24 cellular contexts compared by ENCODE assay signal in genomic region chr7:80362677-80363076, GRCh38.
DNase-seq lines count a peak whose midpoint lies in the region; ATAC-seq, FAIRE-seq and TF ChIP-seq lines count a peak whose summit lies in the region.
"Had no signal": no experiment of that assay in that cellular context is flagged by ENCODE, and none has a peak within 500 bp of the region (broad histone marks: within the 10 kb centered on the region; RNA-seq: fewer than 3 reads in every experiment).

No MANE protein-coding gene starts in this region.

- 76% methylated on average over 2 of the region's 2 CpGs for WGBS in A549 (ENCODE audit: missing lambda C conversion rate)
- 78 to 82% methylated on average over 2 of the region's 2 CpGs for WGBS in GM23248 (ENCODE audit: low coverage in 1 of 2, low lambda C conversion rate in 2 of 2, missing lambda C conversion rate in 2 of 2), 2 experiments
- WGBS in trophoblast cell (ENCODE audit: extremely low coverage, insufficient coverage, insufficient read length) = 100% methylated on average over 1 of the region's 2 CpGs

- H3K4me2 ChIP-seq in A549 (peak overlapping the region; percentile 34), GM23248 (ENCODE audit: unreplicated experiment) (no peak overlapping the region), PC-3 (ENCODE audit: low read length) (peak overlapping the region; percentile 66), trophoblast cell (ENCODE audit: low read length) (no peak overlapping the region)
- H3K4me2 ChIP-seq: BLaER1 treated with 17β-estradiol and CSF1 and Interleukin-3, amounts not matched to agents 10 nM and 100 nM; KMS-11 had no signal

- no peak for ATAC-seq in A549
- peak; percentile 67 for ATAC-seq in PC-3

- H3K9me2 ChIP-seq in GM23248 (ENCODE audit: insufficient read depth) (no peaks in the 10 kb centered on the region), PC-3 (replicated peaks; ENCODE audit: low read length) (no peaks in the 10 kb centered on the region)

- CTCF ChIA-PET in A549 (lab: Yijun Ruan, JAX) (no interaction called here), PC-3 (lab: Charles Lee) (interaction anchor here (0.6 to 1.0 kb wide), 2 partner anchors 226 to 229 kb away, joined by 3 to 4 read pairs; no protein-coding TSS in a partner anchor)

- H3K27me3 ChIP-seq in GM23248 (replicated peaks; ENCODE audit: insufficient read depth) = no peaks in the 10 kb centered on the region
- no peaks in the 10 kb centered on the region for H3K27me3 ChIP-seq in PC-3 (ENCODE audit: low read length)
- no peaks in the 10 kb centered on the region for H3K27me3 ChIP-seq in HAP-1 (ENCODE audit: low read depth)
- H3K27me3 ChIP-seq in trophoblast cell (ENCODE audit: insufficient read depth, low read length) = no peaks in the 10 kb centered on the region
- H3K27me3 ChIP-seq: BLaER1 treated with 17β-estradiol and CSF1 and Interleukin-3, amounts not matched to agents 10 nM and 100 nM; Peyer's patch had no signal

- H3K4me1 ChIP-seq in A549 (peaks cover 13% of the 10 kb centered on the region), GM23248 (ENCODE audit: insufficient read depth) (peaks cover 14% of the 10 kb centered on the region), PC-3 (ENCODE audit: insufficient read depth, low read length) (peaks cover 29% of the 10 kb centered on the region), HAP-1 (peaks cover 14% of the 10 kb centered on the region), trophoblast cell (ENCODE audit: control insufficient read depth in 1 of 2, insufficient read depth in 2 of 2, low read length in 2 of 2) (no peaks in the 10 kb centered on the region)
- H3K4me1 ChIP-seq: BLaER1 treated with 17β-estradiol and CSF1 and Interleukin-3, amounts not matched to agents 10 nM and 100 nM; Peyer's patch had no signal

- no peak overlapping the region for H2AFZ ChIP-seq in GM23248
- no peak overlapping the region for H2AFZ ChIP-seq in PC-3 (ENCODE audit: low read length)
- H2AFZ ChIP-seq in trophoblast cell (ENCODE audit: insufficient read depth, low read length, poor library complexity) = no peak overlapping the region

- TF ChIP-seq EP300 in A549 (IDR thresholded peaks at IDR 0.05) = no peak

- H3K14ac ChIP-seq in trophoblast cell (ENCODE audit: low read length) = no peak overlapping the region

- in situ Hi-C loops in GM23248 (cut with MboI) (no loop called here), HAP-1 (cut with MboI; ENCODE audit: low sequenced_read_pairs) (no loop called here)

- H4K12ac ChIP-seq in trophoblast cell (ENCODE audit: low read depth, low read length) = no peak overlapping the region

- H3K36me3 ChIP-seq in GM23248 (ENCODE audit: low read depth) = no peaks in the 10 kb centered on the region
- peaks cover 3% of the 10 kb centered on the region; the same call in 1 of the 2 replicates for H3K36me3 ChIP-seq in PC-3 (ENCODE audit: low read depth, low read length)
- H3K36me3 ChIP-seq in HAP-1 (replicated peaks) = no peaks in the 10 kb centered on the region
- H3K36me3 ChIP-seq in trophoblast cell (ENCODE audit: control insufficient read depth in 1 of 2, insufficient read depth in 2 of 2, low read length in 2 of 2) = no peaks in the 10 kb centered on the region
- H3K36me3 ChIP-seq: BLaER1 treated with 17β-estradiol and CSF1 and Interleukin-3, amounts not matched to agents 10 nM and 100 nM; Peyer's patch had no signal

- H3K23ac ChIP-seq in trophoblast cell (ENCODE audit: low read length) = no peak overlapping the region

- no peak overlapping the region for H2BK12ac ChIP-seq in trophoblast cell (ENCODE audit: low read length)

- H2AK5ac ChIP-seq in trophoblast cell (ENCODE audit: low read length) = no peak overlapping the region

- peaks cover 9% of the 10 kb centered on the region for H3K9me3 ChIP-seq in A549
- peaks cover 2% of the 10 kb centered on the region for H3K9me3 ChIP-seq in GM23248 (ENCODE audit: low read depth)
- no peaks in the 10 kb centered on the region for H3K9me3 ChIP-seq in PC-3 (ENCODE audit: low read length)
- peaks cover 2% of the 10 kb centered on the region; the same call in 1 of the 2 replicates for H3K9me3 ChIP-seq in HAP-1
- no peaks in the 10 kb centered on the region for H3K9me3 ChIP-seq in trophoblast cell (ENCODE audit: insufficient read depth, low read depth, low read length)
- H3K9me3 ChIP-seq: Peyer's patch had no signal

- no TSS peak for BruUV-seq in PC-3 (replicated peaks; lab: Mats Ljungman, UMichigan)

- no peak overlapping the region for H2BK5ac ChIP-seq in trophoblast cell (ENCODE audit: low read depth, low read length, poor library complexity)

- no peak overlapping the region for H3K18ac ChIP-seq in trophoblast cell (ENCODE audit: low read length)

- H3K27ac ChIP-seq in A549 (0 out of 6 replicates have a peak overlapping the region, but pooled peaks of 1 of the 2 experiments have one; percentile 4), GM23248 (no peak overlapping the region), PC-3 (ENCODE audit: low read length) (peak overlapping the region; percentile 95), trophoblast cell (ENCODE audit: low read depth, low read length) (no peak overlapping the region)
- H3K27ac ChIP-seq: BLaER1 treated with 17β-estradiol and CSF1 and Interleukin-3, amounts not matched to agents 10 nM and 100 nM; KMS-11; Peyer's patch had no signal

- no peak for TF ChIP-seq POLR2A in A549 (IDR thresholded peaks at IDR 0.05; ENCODE audit: low read length)

- no peak for TF ChIP-seq CTCF in A549 (IDR thresholded peaks at IDR 0.05)
- TF ChIP-seq CTCF in PC-3 (conservative IDR thresholded peaks at IDR 0.05; ENCODE audit: low read depth, low read length) = no peak
- TF ChIP-seq CTCF in fibroblast of mammary gland (conservative IDR thresholded peaks at IDR 0.05; ENCODE audit: control insufficient read depth, insufficient read depth, low read depth, low read length) = no peak

- H3K4me3 ChIP-seq in A549 (no peak overlapping the region), GM23248 (no peak overlapping the region), PC-3 (ENCODE audit: low read length) (peak overlapping the region; percentile 36; the same call in 1 of the 2 replicates), fibroblast of mammary gland (ENCODE audit: control insufficient read depth, low read depth, low read length) (no peak overlapping the region), HAP-1 (no peak overlapping the region), trophoblast cell (ENCODE audit: low read depth, low read length) (no peak overlapping the region)
- H3K4me3 ChIP-seq: BLaER1 treated with 17β-estradiol and CSF1 and Interleukin-3, amounts not matched to agents 10 nM and 100 nM; Peyer's patch had no signal

- no peaks in the 10 kb centered on the region for H3K79me2 ChIP-seq in GM23248 (ENCODE audit: insufficient read depth)
- H3K79me2 ChIP-seq in PC-3 (ENCODE audit: low read length) = no peaks in the 10 kb centered on the region
- no peaks in the 10 kb centered on the region for H3K79me2 ChIP-seq in trophoblast cell (ENCODE audit: control insufficient read depth, insufficient read depth, low read length, poor library complexity)

- H4K91ac ChIP-seq in trophoblast cell (ENCODE audit: low read depth, low read length) = no peak overlapping the region

- no peak overlapping the region for H4K8ac ChIP-seq in trophoblast cell (ENCODE audit: low read depth, low read length)

- H3K4ac ChIP-seq in trophoblast cell (ENCODE audit: low read depth, low read length) = no peak overlapping the region

- no peak for FAIRE-seq in A549 (lab: Jason Lieb, UNC)
- FAIRE-seq: D721Med, GM12891, GM19239, HTR-8/SVneo had no signal

- no peaks in the 10 kb centered on the region for H3K79me1 ChIP-seq in trophoblast cell (ENCODE audit: low read length)

- H2BK120ac ChIP-seq in trophoblast cell (ENCODE audit: insufficient read depth, low read length, poor library complexity) = no peak overlapping the region

- TF ChIP-seq RAD21 in A549 (conservative IDR thresholded peaks at IDR 0.05 in 1 of 2, IDR thresholded peaks at IDR 0.05 in 1 of 2) = no peak

- intact Hi-C loops in PC-3 (cut with micrococcal nuclease) = loop anchor here (1.0 to 5.0 kb wide), 4 partner anchors 16 to 225 kb away; no protein-coding TSS in a partner anchor

- no peak for DNase-seq in A549 (ENCODE audit: low read depth in 1 of 2, low spot score in 1 of 2)
- peak; percentile 32 for DNase-seq in GM23248
- DNase-seq in PC-3 = peak; percentile 72
- DNase-seq in fibroblast of mammary gland (ENCODE audit: low read depth) = peak; percentile 19
- DNase-seq in HAP-1 (ENCODE audit: low spot score in 2 of 2) = no peak
- DNase-seq in HuH-7.5 (ENCODE audit: low spot score) = no peak
- no peak for DNase-seq in trophoblast cell
- DNase-seq: AML-193; CD4-positive, alpha-beta T cell; GF-D8; NCI-H1092; NCI-H1417 treated with DMSO at 0.1 percent for 48 hours; NCI-H1694 treated with DMSO at 0.1 percent for 48 hours; NCI-H2227 treated with DMSO at 0.1 percent for 48 hours; NCI-H526 treated with DMSO at 0.1 percent for 48 hours; Peyer's patch; SHP77 treated with DMSO at 0.1 percent for 48 hours; SW 1271 had no signal

- H3F3A ChIP-seq in GM23248 (ENCODE audit: insufficient read depth) (no peaks in the 10 kb centered on the region), PC-3 (ENCODE audit: low read length, unreplicated experiment) (peaks cover 6% of the 10 kb centered on the region)

- POLR2A ChIA-PET in A549 (lab: Yijun Ruan, JAX) (no interaction called here), PC-3 (lab: Charles Lee; ENCODE audit: unreplicated experiment) (no interaction called here)

- H3K9ac ChIP-seq in GM23248 (no peak overlapping the region), PC-3 (ENCODE audit: low read length) (peak overlapping the region; percentile 75), trophoblast cell (ENCODE audit: low read length) (no peak overlapping the region)
- H3K9ac ChIP-seq: BLaER1 treated with 17β-estradiol and CSF1 and Interleukin-3, amounts not matched to agents 10 nM and 100 nM; KMS-11 had no signal

- no peaks in the 10 kb centered on the region for H4K20me1 ChIP-seq in GM23248 (ENCODE audit: insufficient read depth)
- H4K20me1 ChIP-seq in PC-3 (ENCODE audit: low read length) = no peaks in the 10 kb centered on the region
- H4K20me1 ChIP-seq: BLaER1 treated with 17β-estradiol and CSF1 and Interleukin-3, amounts not matched to agents 10 nM and 100 nM had no signal

TF ChIP-seq in A549, 52 proteins besides CTCF, POLR2A, EP300 and RAD21:
- no peak for TF ChIP-seq MAZ (IDR thresholded peaks at IDR 0.05; ENCODE audit: borderline replicate concordance, low read depth, low read length)
- TF ChIP-seq HES2 (IDR thresholded peaks at IDR 0.05) = no peak
TF ChIP-seq in A549: peak in this region for 0.

Comparison
In these comparisons a context has a peak if more than half of its experiments do, and no peak if none do; other contexts are left out.
1. DNase-seq: peak in GM23248 (single experiment), PC-3 (single experiment) and fibroblast of mammary gland (single experiment); none in A549 (0 of 2), HAP-1 (0 of 2), HuH-7.5 (single experiment) and trophoblast cell (0 of 2).
2. H3K4me2 ChIP-seq: peak in A549 (single experiment) and PC-3 (single experiment); none in GM23248 (single experiment) and trophoblast cell (single experiment).